Comparison of ENCODE assay signal across 8 cellular contexts in the genomic region with DNA sequence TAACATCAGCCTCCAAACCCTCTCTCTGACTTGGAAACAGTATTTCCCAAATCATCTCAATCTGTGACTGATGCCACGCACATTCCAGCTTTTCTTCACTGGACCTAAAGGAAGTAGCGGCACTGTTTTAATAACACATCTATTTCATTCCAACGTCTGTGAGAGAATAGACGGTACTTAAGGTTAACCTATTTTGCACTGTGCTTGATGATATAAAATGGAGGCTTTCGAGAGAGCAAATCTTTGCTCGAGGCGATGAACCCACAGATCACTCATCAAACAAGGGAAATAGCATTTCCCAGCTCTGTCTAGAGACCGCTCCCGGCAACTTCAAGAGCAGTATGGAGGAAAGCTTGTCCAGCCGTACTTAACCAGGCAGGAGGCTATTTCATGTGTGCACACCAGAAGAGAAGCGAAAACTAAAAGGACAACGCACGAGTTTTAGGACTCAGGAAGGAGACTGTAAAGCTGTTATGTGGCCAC. TPM values are rescaled to one million over a fixed set of nuclear protein-coding genes. Genes with fewer than 3 reads are reported as not detected.
DNase-seq lines count a peak whose midpoint lies in the region; TF ChIP-seq lines count a peak whose summit lies in the region.

No MANE protein-coding gene starts in this region.

- H3K27me3 Mint-ChIP-seq in chondrocyte (ENCODE audit: low read depth) (no peaks in the 10 kb centered on the region), type B pancreatic cell (no peaks in the 10 kb centered on the region)

- no peaks in the 10 kb centered on the region for H3K9me3 Mint-ChIP-seq in chondrocyte (ENCODE audit: low read depth)
- H3K9me3 Mint-ChIP-seq in type B pancreatic cell, result no peaks in the 10 kb centered on the region

- 32 to 47% methylated on average over 6 to 10 of the region's 13 CpGs for WGBS in mesodermal cell (ENCODE audit: insufficient coverage in 2 of 2), 2 experiments

- H3K27ac ChIP-seq in mesodermal cell (ENCODE audit: low read depth, low read length, severe bottlenecking), result peak overlapping the region; percentile 78

- TF ChIP-seq CTCF in chondrocyte (IDR thresholded peaks at IDR 0.05) (no peak), type B pancreatic cell (conservative IDR thresholded peaks at IDR 0.05) (no peak)

- H3K27ac Mint-ChIP-seq in chondrocyte (ENCODE audit: unreplicated experiment) (peak overlapping the region; percentile 89), type B pancreatic cell (peak overlapping the region; percentile 89)

- H3K9me3 ChIP-seq in NT2/D1 (ENCODE audit: insufficient read depth, low read length) (no peaks in the 10 kb centered on the region), mesodermal cell (ENCODE audit: control insufficient read depth, low read length) (no peaks in the 10 kb centered on the region)

- H3K4me1 ChIP-seq in NT2/D1 (ENCODE audit: insufficient read depth, insufficient read length), result no peaks in the 10 kb centered on the region
- H3K4me1 ChIP-seq in mesodermal cell (ENCODE audit: control insufficient read depth, insufficient read depth, low read length, poor library complexity, severe bottlenecking), result peaks cover 6% of the 10 kb centered on the region

- DNase-seq in activated CD4-positive, alpha-beta T cell treated with anti-CD3 and anti-CD28 coated beads, Interleukin-2, amount 50 U/mL, for 48 hours, result peak; percentile 4 to 13
- no peak for DNase-seq in activated CD4-positive, alpha-beta T cell treated with anti-CD3 and anti-CD28 coated beads for 1 hour
- no peak for DNase-seq in NT2/D1 (ENCODE audit: low read depth, low spot score)
- DNase-seq in chondrocyte (ENCODE audit: low spot score), result no peak
- no peak for DNase-seq in type B pancreatic cell (ENCODE audit: extremely low spot score, unreplicated experiment)
- no peak for DNase-seq in stimulated activated CD4-positive, alpha-beta T cell treated with anti-CD3 and anti-CD28 coated beads, Interleukin-1b, Interleukin-23, amount 100 ng/mL, for 48 hours
- no peak for DNase-seq in mucosa of gallbladder (ENCODE audit: low spot score)

- H3K9ac ChIP-seq in NT2/D1 (ENCODE audit: insufficient read length, low read depth), result peak overlapping the region; percentile 21

- H3K27me3 ChIP-seq in NT2/D1 (ENCODE audit: insufficient read depth, insufficient read length), result no peaks in the 10 kb centered on the region

- peaks cover 51% of the 10 kb centered on the region for H3K4me1 Mint-ChIP-seq in chondrocyte (ENCODE audit: low read depth)
- peaks cover 43% of the 10 kb centered on the region for H3K4me1 Mint-ChIP-seq in type B pancreatic cell (ENCODE audit: unreplicated experiment)

- no peak overlapping the region for H3K4me3 ChIP-seq in NT2/D1 (ENCODE audit: insufficient read length, low read depth)
- H3K4me3 ChIP-seq in mesodermal cell (ENCODE audit: extremely low read depth, insufficient read depth, low read length, poor library complexity, severe bottlenecking), result peak overlapping the region; percentile 91

- H3K36me3 ChIP-seq in NT2/D1 (ENCODE audit: insufficient read depth, insufficient read length, low read length) (no peaks in the 10 kb centered on the region), mesodermal cell (ENCODE audit: control insufficient read depth, insufficient read depth, low read length) (no peaks in the 10 kb centered on the region)

- H3K36me3 Mint-ChIP-seq in chondrocyte (ENCODE audit: low read depth), result peaks cover 1% of the 10 kb centered on the region
- H3K36me3 Mint-ChIP-seq in type B pancreatic cell, result no peaks in the 10 kb centered on the region

- H3K4me3 Mint-ChIP-seq in chondrocyte (ENCODE audit: unreplicated experiment) (peak overlapping the region; percentile 83), type B pancreatic cell (peak overlapping the region; percentile 93)

RNA-seq across cellular contexts. Expression of a gene that starts 2.9 kb away (rescaled TPM):
- total RNA-seq in chondrocyte (21.3 to 41.8 TPM (median 23.5 TPM) in 3 replicates), type B pancreatic cell (ENCODE audit: low replicate concordance) (37.7 and 47.7 TPM in 2 replicates), mucosa of gallbladder (67.9 TPM)
- polyA plus RNA-seq in mesodermal cell (2013, experiment 1 of 2), result 26.9 TPM
- polyA plus RNA-seq in mesodermal cell (2013, experiment 2 of 2), result 26.7 TPM

Comparison
In these comparisons a context has a peak if more than half of its experiments do, and no peak if none do; other contexts are left out.
1. DNase-seq: peak in activated CD4-positive, alpha-beta T cell treated with anti-CD3 and anti-CD28 coated beads, Interleukin-2, amount 50 U/mL, for 48 hours (2 of 2); none in activated CD4-positive, alpha-beta T cell treated with anti-CD3 and anti-CD28 coated beads for 1 hour (single experiment), NT2/D1 (single experiment), chondrocyte (single experiment), type B pancreatic cell (single experiment), stimulated activated CD4-positive, alpha-beta T cell treated with anti-CD3 and anti-CD28 coated beads, Interleukin-1b, Interleukin-23, amount 100 ng/mL, for 48 hours (single experiment) and mucosa of gallbladder (single experiment).